Comparison of ENCODE assay signal across 8 cellular contexts in the genomic region with DNA sequence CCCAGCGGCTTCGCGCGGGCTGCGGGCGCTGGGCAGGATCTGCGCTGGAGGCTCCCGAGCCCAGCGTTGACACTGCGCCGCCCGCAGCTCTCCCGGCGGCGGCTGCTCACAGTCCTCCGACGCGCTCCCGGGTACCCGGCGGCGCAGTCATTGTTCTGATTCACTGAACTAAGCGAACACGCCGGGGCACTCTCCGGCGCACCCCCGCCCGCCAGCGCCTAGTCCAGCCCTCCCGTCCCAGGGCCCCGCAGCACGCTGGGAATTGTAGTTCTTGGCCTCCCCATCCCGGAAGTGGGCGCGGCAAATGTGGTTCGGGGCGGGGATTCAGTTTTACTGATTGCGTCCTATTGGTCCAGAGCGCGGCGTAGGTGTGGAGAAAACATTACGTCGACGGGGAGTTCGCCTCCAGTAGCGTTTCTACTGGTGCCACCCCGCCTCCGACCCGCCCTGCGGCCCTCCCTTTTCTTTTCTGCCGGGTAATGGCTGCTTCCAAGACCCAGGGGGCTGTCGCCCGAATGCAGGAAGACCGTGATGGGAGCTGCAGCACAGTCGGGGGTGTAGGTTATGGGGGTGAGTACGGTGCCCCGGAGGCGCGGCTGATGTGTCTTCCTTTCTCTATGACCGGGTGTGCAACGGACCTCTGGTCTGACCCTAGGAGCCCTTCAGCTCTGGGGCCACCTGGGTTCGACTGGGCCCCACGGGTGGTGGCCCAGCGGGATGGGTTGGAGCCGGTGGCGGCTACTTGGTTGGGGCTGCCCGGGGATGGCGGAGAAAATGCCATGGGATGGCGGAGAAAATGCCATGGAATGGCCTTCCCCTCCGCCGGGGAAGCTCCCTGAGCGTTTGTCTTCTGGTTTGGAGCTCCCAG. TPM values are rescaled to one million over a fixed set of nuclear protein-coding genes. Genes with fewer than 3 reads are reported as not detected.
DNase-seq lines count a peak whose midpoint lies in the region; ATAC-seq and TF ChIP-seq lines count a peak whose summit lies in the region.

A gene with protein sequence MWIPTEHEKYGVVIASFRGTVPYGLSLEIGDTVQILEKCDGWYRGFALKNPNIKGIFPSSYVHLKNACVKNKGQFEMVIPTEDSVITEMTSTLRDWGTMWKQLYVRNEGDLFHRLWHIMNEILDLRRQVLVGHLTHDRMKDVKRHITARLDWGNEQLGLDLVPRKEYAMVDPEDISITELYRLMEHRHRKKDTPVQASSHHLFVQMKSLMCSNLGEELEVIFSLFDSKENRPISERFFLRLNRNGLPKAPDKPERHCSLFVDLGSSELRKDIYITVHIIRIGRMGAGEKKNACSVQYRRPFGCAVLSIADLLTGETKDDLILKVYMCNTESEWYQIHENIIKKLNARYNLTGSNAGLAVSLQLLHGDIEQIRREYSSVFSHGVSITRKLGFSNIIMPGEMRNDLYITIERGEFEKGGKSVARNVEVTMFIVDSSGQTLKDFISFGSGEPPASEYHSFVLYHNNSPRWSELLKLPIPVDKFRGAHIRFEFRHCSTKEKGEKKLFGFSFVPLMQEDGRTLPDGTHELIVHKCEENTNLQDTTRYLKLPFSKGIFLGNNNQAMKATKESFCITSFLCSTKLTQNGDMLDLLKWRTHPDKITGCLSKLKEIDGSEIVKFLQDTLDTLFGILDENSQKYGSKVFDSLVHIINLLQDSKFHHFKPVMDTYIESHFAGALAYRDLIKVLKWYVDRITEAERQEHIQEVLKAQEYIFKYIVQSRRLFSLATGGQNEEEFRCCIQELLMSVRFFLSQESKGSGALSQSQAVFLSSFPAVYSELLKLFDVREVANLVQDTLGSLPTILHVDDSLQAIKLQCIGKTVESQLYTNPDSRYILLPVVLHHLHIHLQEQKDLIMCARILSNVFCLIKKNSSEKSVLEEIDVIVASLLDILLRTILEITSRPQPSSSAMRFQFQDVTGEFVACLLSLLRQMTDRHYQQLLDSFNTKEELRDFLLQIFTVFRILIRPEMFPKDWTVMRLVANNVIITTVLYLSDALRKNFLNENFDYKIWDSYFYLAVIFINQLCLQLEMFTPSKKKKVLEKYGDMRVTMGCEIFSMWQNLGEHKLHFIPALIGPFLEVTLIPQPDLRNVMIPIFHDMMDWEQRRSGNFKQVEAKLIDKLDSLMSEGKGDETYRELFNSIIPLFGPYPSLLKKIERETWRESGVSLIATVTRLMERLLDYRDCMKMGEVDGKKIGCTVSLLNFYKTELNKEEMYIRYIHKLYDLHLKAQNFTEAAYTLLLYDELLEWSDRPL (N-terminal part only) (minus strand): TSS at position 162 of the 868 bp plus-strand sequence. CDS start 261 bp downstream, outside the sequence.
A gene with protein sequence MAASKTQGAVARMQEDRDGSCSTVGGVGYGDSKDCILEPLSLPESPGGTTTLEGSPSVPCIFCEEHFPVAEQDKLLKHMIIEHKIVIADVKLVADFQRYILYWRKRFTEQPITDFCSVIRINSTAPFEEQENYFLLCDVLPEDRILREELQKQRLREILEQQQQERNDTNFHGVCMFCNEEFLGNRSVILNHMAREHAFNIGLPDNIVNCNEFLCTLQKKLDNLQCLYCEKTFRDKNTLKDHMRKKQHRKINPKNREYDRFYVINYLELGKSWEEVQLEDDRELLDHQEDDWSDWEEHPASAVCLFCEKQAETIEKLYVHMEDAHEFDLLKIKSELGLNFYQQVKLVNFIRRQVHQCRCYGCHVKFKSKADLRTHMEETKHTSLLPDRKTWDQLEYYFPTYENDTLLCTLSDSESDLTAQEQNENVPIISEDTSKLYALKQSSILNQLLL (plus strand): TSS at position 458 of the 868 bp plus-strand sequence. CDS start 22 bp downstream, at position 480.

- H3K4me3 ChIP-seq in PC-9 = peak within 1 kb of the TSS; percentile 66
- H3K4me3 ChIP-seq in esophagus (ENCODE audit: low read depth in 1 of 2, low read length in 2 of 2) = peak within 1 kb of the TSS; percentile 87 to 98
- peak within 1 kb of the TSS; percentile 98 for H3K4me3 ChIP-seq in mucosa of stomach (ENCODE audit: low read length)

- H3K4me2 ChIP-seq in PC-9 = peak within 1 kb of the TSS; percentile 100

- H3K4me1 Mint-ChIP-seq in activated T-cell treated with anti-CD3 and anti-CD28 coated beads, Interleukin-2, amount 50 U/mL, for 4 hours (ENCODE audit: low read depth) = peaks cover 38% of the 10 kb centered on the region

- no peaks in the 10 kb centered on the region for H3F3A ChIP-seq in PC-9 (ENCODE audit: insufficient read depth, low read depth)

- H4K20me1 ChIP-seq in PC-9 (ENCODE audit: insufficient read depth) = no peaks in the 10 kb centered on the region

- H3K9me3 Mint-ChIP-seq in activated T-cell treated with anti-CD3 and anti-CD28 coated beads, Interleukin-2, amount 50 U/mL, for 4 hours = no peaks in the 10 kb centered on the region

- H3K27ac ChIP-seq in PC-9 (no peak within 1 kb of the TSS), esophagus (ENCODE audit: low read depth in 2 of 2, low read length in 1 of 2) (peak within 1 kb of the TSS; percentile 86 to 94)

- ATAC-seq in GM21723 (IDR thresholded peaks at IDR 0.05; ENCODE audit: unreplicated experiment) = peak; percentile 95
- ATAC-seq in activated T-cell treated with anti-CD3 and anti-CD28 coated beads, Interleukin-2, amount 50 U/mL, for 4 hours = peak; percentile 93

- H3K9me3 ChIP-seq in PC-9 (ENCODE audit: insufficient read depth, low read depth) = no peaks in the 10 kb centered on the region; the same call in 1 of the 2 replicates
- no peaks in the 10 kb centered on the region for H3K9me3 ChIP-seq in esophagus (ENCODE audit: control insufficient read depth in 2 of 2, insufficient read depth in 1 of 2, low read depth in 1 of 2, low read length in 1 of 2)
- no peaks in the 10 kb centered on the region for H3K9me3 ChIP-seq in mucosa of stomach (ENCODE audit: control insufficient read depth, low read length)

- peaks cover 38% of the 10 kb centered on the region for H3K79me2 ChIP-seq in PC-9 (ENCODE audit: low read depth)

- TF ChIP-seq CTCF in PC-9 (conservative IDR thresholded peaks at IDR 0.05) = no peak

- H3K36me3 Mint-ChIP-seq in activated T-cell treated with anti-CD3 and anti-CD28 coated beads, Interleukin-2, amount 50 U/mL, for 4 hours (ENCODE audit: insufficient read depth) = no peaks in the 10 kb centered on the region

- TSS peak; percentile 72 for BruUV-seq in PC-9 (replicated peaks; lab: Mats Ljungman, UMichigan)

- POLR2A ChIA-PET in PC-9 (lab: Charles Lee; ENCODE audit: unreplicated experiment) = interaction anchor here (0.5 to 0.8 kb wide), 4 partner anchors 216 to 440 kb away, joined by 3 to 6 read pairs (median 4); no protein-coding TSS in a partner anchor

- peak within 1 kb of the TSS; percentile 93 for H3K9ac ChIP-seq in mucosa of stomach (ENCODE audit: low read length)

- H3K36me3 ChIP-seq in PC-9 (ENCODE audit: low read depth) (no peaks in the 10 kb centered on the region), esophagus (ENCODE audit: control insufficient read depth in 2 of 2, insufficient read depth in 2 of 2, low read length in 1 of 2) (no peaks in the 10 kb centered on the region), mucosa of stomach (ENCODE audit: control insufficient read depth, insufficient read depth, low read length) (no peaks in the 10 kb centered on the region)

- CTCF ChIA-PET in PC-9 (lab: Charles Lee) = interaction anchor here (0.6 kb wide), 1 partner anchor 80 kb away, joined by 12 read pairs; no protein-coding TSS in a partner anchor

- in situ Hi-C loops in KBM-7 (cut with MboI; ENCODE audit: low pct_unique_long_range_greater_than_20kb, low sequenced_read_pairs) = no loop called here

- intact Hi-C loops in PC-9 (cut with micrococcal nuclease; ENCODE audit: unreplicated experiment) = loop anchor here (1.0 to 10.0 kb wide), 8 partner anchors 124 to 444 kb away; partner anchors contain the start of gene IFRD1

- H3K4me1 ChIP-seq in PC-9 (replicated peaks; ENCODE audit: insufficient read depth) (peaks cover 19% of the 10 kb centered on the region), esophagus (ENCODE audit: control insufficient read depth in 2 of 2, insufficient read depth in 2 of 2, low read length in 1 of 2) (no peaks in the 10 kb centered on the region), mucosa of stomach (ENCODE audit: control insufficient read depth, insufficient read depth, low read length) (peaks cover 10% of the 10 kb centered on the region)

- peaks cover 23% of the 10 kb centered on the region for H3K27me3 Mint-ChIP-seq in activated T-cell treated with anti-CD3 and anti-CD28 coated beads, Interleukin-2, amount 50 U/mL, for 4 hours (ENCODE audit: low read depth)

- no peaks in the 10 kb centered on the region for H3K27me3 ChIP-seq in PC-9 (ENCODE audit: insufficient read depth, low read depth)
- H3K27me3 ChIP-seq in esophagus (ENCODE audit: control insufficient read depth in 1 of 2, insufficient read depth in 2 of 2, low read length in 2 of 2) = no peaks in the 10 kb centered on the region
- peaks cover 27% of the 10 kb centered on the region for H3K27me3 ChIP-seq in mucosa of stomach (ENCODE audit: control insufficient read depth, insufficient read depth, low read length)

- H2AFZ ChIP-seq in PC-9 = peak within 1 kb of the TSS; percentile 98

- H3K4me3 Mint-ChIP-seq in activated T-cell treated with anti-CD3 and anti-CD28 coated beads, Interleukin-2, amount 50 U/mL, for 4 hours = peak within 1 kb of the TSS; percentile 95

- no peaks in the 10 kb centered on the region for H3K9me2 ChIP-seq in PC-9 (ENCODE audit: insufficient read depth)

- DNase-seq in DMS53 treated with DMSO at 0.1 percent for 48 hours (lab: John Stamatoyannopoulos, UW; ENCODE audit: unreplicated experiment) (peak; percentile 98), KBM-7 (peak; percentile 99), PC-9 (peak; percentile 95 to 100)
- DNase-seq in activated T-cell treated with anti-CD3 and anti-CD28 coated beads, Interleukin-2, amount 50 U/mL, for 4 hours = peak; percentile 100
- DNase-seq in stimulated activated CD8-positive, alpha-beta memory T cell treated with anti-CD3 and anti-CD28 coated beads, Interleukin-4, amount 100 ng/mL, for 48 hours = peak; percentile 100

- WGBS in esophagus, 2 donors = 0 to 1% methylated on average over 65 to 73 of the region's 73 CpGs

RNA-seq across cellular contexts. Expression of the first gene that starts in this region (rescaled TPM):
- 0.98 and 1.7 TPM in 2 replicates for total RNA-seq in PC-9 (2021)
- total RNA-seq in activated T-cell treated with anti-CD3 and anti-CD28 coated beads, Interleukin-2, amount 50 U/mL, for 4 hours = 1 to 10 TPM; 1.1 to 2.1 (median 2.1) TPM
- 1 to 10 TPM; 1.8 to 2.9 TPM for polyA plus RNA-seq in esophagus

RNA-seq across cellular contexts. Expression of the second gene that starts in this region (rescaled TPM):
- 23.3 and 33.4 TPM in 2 replicates for total RNA-seq in PC-9 (2021)
- 10 to 100 TPM; 11.3 to 13.9 (median 13.0) TPM for total RNA-seq in activated T-cell treated with anti-CD3 and anti-CD28 coated beads, Interleukin-2, amount 50 U/mL, for 4 hours
- polyA plus RNA-seq in esophagus = 10 to 100 TPM; 10.3 to 14.5 TPM
